8 cellular contexts compared by ENCODE assay signal in the genomic region with DNA sequence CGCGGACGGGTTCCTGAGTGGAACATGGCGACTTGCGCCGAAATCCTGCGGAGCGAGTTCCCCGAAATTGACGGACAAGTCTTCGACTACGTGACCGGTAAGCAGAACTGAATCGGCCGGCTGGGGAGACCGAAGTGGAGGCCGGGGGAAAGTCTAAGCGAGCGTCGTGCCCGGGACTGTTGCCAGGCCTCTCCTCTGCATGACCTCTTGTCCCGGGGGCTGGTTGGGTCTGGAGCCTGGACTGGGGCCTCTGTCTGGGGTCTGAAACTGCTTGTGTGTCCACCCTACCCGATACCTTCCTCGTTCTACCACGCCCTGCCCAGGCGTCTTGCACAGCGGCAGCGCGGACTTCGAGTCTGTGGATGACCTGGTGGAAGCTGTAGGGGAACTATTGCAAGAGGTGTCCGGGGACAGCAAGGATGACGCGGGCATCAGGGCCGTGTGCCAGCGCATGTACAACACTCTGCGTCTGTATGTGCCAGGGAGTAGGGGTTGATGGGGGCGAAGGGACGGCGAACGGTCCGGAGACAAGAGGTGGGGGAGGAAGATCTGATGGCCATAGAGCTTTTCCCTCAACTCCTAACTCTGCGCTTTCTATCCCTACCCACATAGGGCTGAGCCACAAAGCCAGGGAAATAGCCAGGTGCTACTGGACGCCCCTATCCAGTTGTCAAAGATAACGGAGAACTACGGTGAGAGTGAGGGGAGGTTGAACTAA. TPM values are rescaled to one million over a fixed set of nuclear protein-coding genes. Genes with fewer than 3 reads are reported as not detected.
DNase-seq lines count a peak whose midpoint lies in the region; ATAC-seq, FAIRE-seq and TF ChIP-seq lines count a peak whose summit lies in the region.

A gene with protein sequence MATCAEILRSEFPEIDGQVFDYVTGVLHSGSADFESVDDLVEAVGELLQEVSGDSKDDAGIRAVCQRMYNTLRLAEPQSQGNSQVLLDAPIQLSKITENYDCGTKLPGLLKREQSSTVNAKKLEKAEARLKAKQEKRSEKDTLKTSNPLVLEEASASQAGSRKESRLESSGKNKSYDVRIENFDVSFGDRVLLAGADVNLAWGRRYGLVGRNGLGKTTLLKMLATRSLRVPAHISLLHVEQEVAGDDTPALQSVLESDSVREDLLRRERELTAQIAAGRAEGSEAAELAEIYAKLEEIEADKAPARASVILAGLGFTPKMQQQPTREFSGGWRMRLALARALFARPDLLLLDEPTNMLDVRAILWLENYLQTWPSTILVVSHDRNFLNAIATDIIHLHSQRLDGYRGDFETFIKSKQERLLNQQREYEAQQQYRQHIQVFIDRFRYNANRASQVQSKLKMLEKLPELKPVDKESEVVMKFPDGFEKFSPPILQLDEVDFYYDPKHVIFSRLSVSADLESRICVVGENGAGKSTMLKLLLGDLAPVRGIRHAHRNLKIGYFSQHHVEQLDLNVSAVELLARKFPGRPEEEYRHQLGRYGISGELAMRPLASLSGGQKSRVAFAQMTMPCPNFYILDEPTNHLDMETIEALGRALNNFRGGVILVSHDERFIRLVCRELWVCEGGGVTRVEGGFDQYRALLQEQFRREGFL (plus strand): TSS at position 16 of the 718 bp plus-strand sequence. CDS start 9 bp downstream, at position 25.

- RAD21 ChIA-PET in GM12878 (lab: Charles Lee; ENCODE audit: unreplicated experiment), result interaction anchor here (0.7 to 1.6 kb wide), 6 partner anchors 9 to 64 kb away, joined by 3 to 7 read pairs (median 3); a partner anchor contains a TSS

- H3K27me3 Mint-ChIP-seq in stimulated activated memory B cell treated with anti-CD40 and anti-IgM and Interleukin-4, amounts not matched to agents 10 μg/mL and 1 μg/mL and 100 μg/mL, for 72 hours, result no peaks in the 10 kb centered on the region

- H3K9me3 ChIP-seq in ES-I3 (ENCODE audit: control insufficient read depth, insufficient read depth, low read length) (no peaks in the 10 kb centered on the region), KOPT-K1 (ENCODE audit: insufficient read depth, low read length, poor library complexity, severe bottlenecking) (no peaks in the 10 kb centered on the region), GM12878 (replicated peaks; ENCODE audit: control insufficient read depth, insufficient read depth, low read length) (no peaks in the 10 kb centered on the region), iPS-20b (ENCODE audit: insufficient read depth, low read depth, low read length) (no peaks in the 10 kb centered on the region)

- in situ Hi-C loops in GM12878 (cut with MboI), result no loop called here

- DNase-seq in GM12878 (ENCODE audit: low read depth, low spot score), result no peak
- DNase-seq in ecto neural progenitor cell (ENCODE audit: low spot score), result no peak

- no TSS peak for BruUV-seq in GM12878 (replicated peaks; lab: Mats Ljungman, UMichigan)

- intact Hi-C loops in GM12878 (cut with micrococcal nuclease; ENCODE audit: unreplicated experiment), result loop anchor here (2.0 kb wide), 2 partner anchors 52 to 64 kb away; a partner anchor contains a TSS

- TF ChIP-seq CTCF in GM12878 (IDR thresholded peaks at IDR 0.05 in 2 of 3, conservative IDR thresholded peaks at IDR 0.05 in 1 of 3; ENCODE audit: control insufficient read depth in 2 of 3, extremely low read depth in 1 of 3, insufficient read depth in 1 of 3, low read depth in 3 of 3, low read length in 3 of 3), result no peak

- peaks cover 27% of the 10 kb centered on the region for H3K79me2 ChIP-seq in GM12878 (ENCODE audit: control insufficient read depth, insufficient read depth, low read length)

- POLR2A ChIA-PET in GM12878 (lab: Charles Lee), result interaction anchor here (0.6 to 2.0 kb wide), 11 partner anchors 10 to 289 kb away, joined by 3 to 7 read pairs (median 5); a partner anchor contains a TSS

- no peak for TF ChIP-seq EP300 in GM12878 (IDR thresholded peaks at IDR 0.05; ENCODE audit: borderline replicate concordance in 1 of 2, control insufficient read depth in 1 of 2, low read depth in 2 of 2, low read length in 2 of 2)

- H2AFZ ChIP-seq in GM12878 (ENCODE audit: control insufficient read depth, low read depth, low read length), result peak within 1 kb of the TSS; percentile 81

- peaks cover 60% of the 10 kb centered on the region for H3K36me3 Mint-ChIP-seq in stimulated activated memory B cell treated with anti-CD40 and anti-IgM and Interleukin-4, amounts not matched to agents 10 μg/mL and 1 μg/mL and 100 μg/mL, for 72 hours

- peak; percentile 89 for TF ChIP-seq POLR2A in GM12878 (IDR thresholded peaks at IDR 0.05; ENCODE audit: low read depth, low read length)

- CTCF ChIA-PET in GM12878 (lab: Yijun Ruan, JAX), result interaction anchor here (0.8 to 1.4 kb wide), 5 partner anchors 9 to 41 kb away, joined by 3 to 5 read pairs (median 4); no protein-coding TSS in a partner anchor

- H3K27ac Mint-ChIP-seq in stimulated activated memory B cell treated with anti-CD40 and anti-IgM and Interleukin-4, amounts not matched to agents 10 μg/mL and 1 μg/mL and 100 μg/mL, for 72 hours, result peak within 1 kb of the TSS; percentile 90

- H3K4me2 ChIP-seq in GM12878 (ENCODE audit: control insufficient read depth, insufficient read depth), result peak within 1 kb of the TSS; percentile 95

- WGBS in GM12878 (ENCODE audit: insufficient coverage, insufficient replicate concordance, low lambda C conversion rate, missing lambda C conversion rate), result under 1% methylated on average over 45 of the region's 45 CpGs

- H3K4me3 ChIP-seq in GM12878, result peak within 1 kb of the TSS; percentile 93
- peak within 1 kb of the TSS; percentile 100 for H3K4me3 ChIP-seq in iPS-20b (ENCODE audit: low read length)

- SMC1A ChIA-PET in GM12878 (lab: Charles Lee; ENCODE audit: uncharacterized antibody, unreplicated experiment), result interaction anchor here (0.7 to 0.9 kb wide), 4 partner anchors 12 to 291 kb away, joined by 3 to 4 read pairs (median 3); no protein-coding TSS in a partner anchor

- H3K9ac ChIP-seq in ES-I3 (ENCODE audit: low read depth, low read length) (peak within 1 kb of the TSS; percentile 88), GM12878 (ENCODE audit: control insufficient read depth, insufficient read depth, low read length) (peak within 1 kb of the TSS; percentile 83), iPS-20b (ENCODE audit: low read depth, low read length) (peak within 1 kb of the TSS; percentile 94)

- no peaks in the 10 kb centered on the region for H3K27me3 ChIP-seq in GM12878 (replicated peaks in 1 of 2; ENCODE audit: control insufficient read depth in 2 of 2, insufficient read depth in 2 of 2, low read length in 1 of 2)
- H3K27me3 ChIP-seq in iPS-20b (ENCODE audit: insufficient read depth, low read length), result no peaks in the 10 kb centered on the region

- ATAC-seq in GM21526 (IDR thresholded peaks at IDR 0.05; ENCODE audit: low FRiP score, unreplicated experiment) (peak; percentile 25), GM12878 (peak; percentile 51), HG02973 (IDR thresholded peaks at IDR 0.05; ENCODE audit: unreplicated experiment) (no peak)
- peak; percentile 54 for ATAC-seq in stimulated activated memory B cell treated with anti-CD40 and anti-IgM and Interleukin-4, amounts not matched to agents 10 μg/mL and 1 μg/mL and 100 μg/mL, for 72 hours

- H3K4me1 ChIP-seq in ES-I3 (ENCODE audit: insufficient read depth, low read length), result peaks cover 10% of the 10 kb centered on the region
- 0 out of 2 replicates have a peak, but pooled peaks cover 4% of the 10 kb centered on the region for H3K4me1 ChIP-seq in GM12878 (ENCODE audit: control insufficient read depth, insufficient read depth, low read length)
- peaks cover 12% of the 10 kb centered on the region; the same call in 1 of the 2 replicates for H3K4me1 ChIP-seq in iPS-20b (ENCODE audit: insufficient read depth, low read length)

- no peaks in the 10 kb centered on the region for H3K9me3 Mint-ChIP-seq in stimulated activated memory B cell treated with anti-CD40 and anti-IgM and Interleukin-4, amounts not matched to agents 10 μg/mL and 1 μg/mL and 100 μg/mL, for 72 hours

- H3K4me1 Mint-ChIP-seq in stimulated activated memory B cell treated with anti-CD40 and anti-IgM and Interleukin-4, amounts not matched to agents 10 μg/mL and 1 μg/mL and 100 μg/mL, for 72 hours, result peaks cover 36% of the 10 kb centered on the region

- no peak for FAIRE-seq in GM12878 (lab: Jason Lieb, UNC)

- peak within 1 kb of the TSS; percentile 96 for H3K4me3 Mint-ChIP-seq in stimulated activated memory B cell treated with anti-CD40 and anti-IgM and Interleukin-4, amounts not matched to agents 10 μg/mL and 1 μg/mL and 100 μg/mL, for 72 hours

- no peak for TF ChIP-seq RAD21 in GM12878 (IDR thresholded peaks at IDR 0.05; ENCODE audit: insufficient read depth, low read depth, low read length)

- H3K27ac ChIP-seq in KOPT-K1 (ENCODE audit: low read depth, low read length, poor library complexity, severe bottlenecking) (peak within 1 kb of the TSS; percentile 82), GM12878 (ENCODE audit: control insufficient read depth, insufficient read depth) (peak within 1 kb of the TSS; percentile 73), iPS-20b (ENCODE audit: low read length) (peak within 1 kb of the TSS; percentile 97)

- peaks cover 3% of the 10 kb centered on the region; the same call in 1 of the 2 replicates for H4K20me1 ChIP-seq in GM12878 (ENCODE audit: control insufficient read depth, insufficient read depth)

- H3K36me3 ChIP-seq in ES-I3 (ENCODE audit: insufficient read depth, low read length) (peaks cover 27% of the 10 kb centered on the region), KOPT-K1 (ENCODE audit: insufficient read depth, low read length) (peaks cover 75% of the 10 kb centered on the region), GM12878 (ENCODE audit: control insufficient read depth in 2 of 2, insufficient read depth in 2 of 2, low read length in 1 of 2) (peaks cover 15 to 21% of the 10 kb centered on the region in 2 experiments), iPS-20b (ENCODE audit: insufficient read depth, low read depth, low read length) (peaks cover 78% of the 10 kb centered on the region)

RNA-seq across cellular contexts. Expression of the gene that starts here (rescaled TPM):
- total RNA-seq in GM12878 (2013; cell fraction: nucleolus; rRNA removed), result 51.7 and 54.6 TPM in 2 replicates
- total RNA-seq in GM12878 (2014; rRNA removed) (46.6 and 49.4 TPM in 2 replicates), GM12878 (2014; rRNA removed; fragmentation: Illumina TruSeq; extraction: Trizol) (25.7 and 25.8 TPM in 2 replicates), GM12878 (2021) (56.1 and 61.8 TPM in 2 replicates)
- 21.7 TPM for polyA plus RNA-seq in GM12878 (2011; ENCODE audit: low read depth)
- polyA plus RNA-seq in GM12878 (2011; rRNA removed) (30.8 and 44.4 TPM in 2 replicates), GM12878 (2014; fragmentation: Illumina TruSeq; extraction: Trizol) (21.0 and 36.9 TPM in 2 replicates), GM12878 (2014; fragmentation: Nextera tagmentation; extraction: Ambion mirVana) (1 to 10 TPM; 6.1 to 8.1 TPM), GM12878 (2014; rRNA removed) (70.6 and 81.7 TPM in 2 replicates), GM12878 (2016; fragmentation: Nextera tagmentation; extraction: Ambion mirVana) (10 to 100 TPM; 66.8 to 71.3 TPM)
- 54.9 and 80.9 TPM in 2 replicates for polyA plus RNA-seq in GM12878 (2011; cell fraction: cytosol; rRNA removed)
- polyA plus RNA-seq in GM12878 (2011; cell fraction: nucleus; rRNA removed), result 273 and 282 TPM in 2 replicates
- polyA plus RNA-seq in GM12878 (2012), result 40.9 and 45.8 TPM in 2 replicates
- 53.6 and 96.3 TPM in 2 replicates for polyA minus RNA-seq in GM12878 (2011; rRNA and poly(A)+ RNA removed)
- polyA minus RNA-seq in GM12878 (2011; cell fraction: cytosol; rRNA and poly(A)+ RNA removed), result 22.8 and 23.0 TPM in 2 replicates
- polyA minus RNA-seq in GM12878 (2011; cell fraction: nucleus; rRNA and poly(A)+ RNA removed), result 96.4 and 138 TPM in 2 replicates
